2 cellular contexts compared by ENCODE assay signal in genomic region chr1:88851303-88852063, GRCh38.
A peak's percentile ranks its signal among the peaks of the same experiment; 100 is the strongest.
TF ChIP-seq lines count a peak whose summit lies in the region.

No MANE protein-coding gene starts in this region.

TF ChIP-seq in GM12891, 5 proteins besides CTCF, POLR2A, EP300 and RAD21:
- TF ChIP-seq PAX5 (IDR thresholded peaks at IDR 0.05; ENCODE audit: insufficient read depth, low read length, severe bottlenecking) (no peak), POLR2AphosphoS5 (IDR thresholded peaks at IDR 0.05; ENCODE audit: low read depth, low read length) (peak; percentile 67)

TF ChIP-seq in GM12878, 131 proteins besides CTCF, POLR2A, EP300 and RAD21 (continued from another document):
- no peak for TF ChIP-seq PML (IDR thresholded peaks at IDR 0.05; ENCODE audit: low read length)
- no peak for TF ChIP-seq NRF1 (conservative IDR thresholded peaks at IDR 0.05; ENCODE audit: low read depth, low read length)
- TF ChIP-seq ZNF384 (IDR thresholded peaks at IDR 0.05; ENCODE audit: borderline replicate concordance, low read depth, low read length), result no peak
- no peak for TF ChIP-seq SIX5 (IDR thresholded peaks at IDR 0.05; ENCODE audit: low read depth, low read length, severe bottlenecking)
- TF ChIP-seq FOXM1 (IDR thresholded peaks at IDR 0.05; ENCODE audit: low read depth, low read length), result no peak
- no peak for TF ChIP-seq SRF (IDR thresholded peaks at IDR 0.05; ENCODE audit: low read depth in 2 of 2, low read length in 2 of 2)
- no peak for TF ChIP-seq ZZZ3 (IDR thresholded peaks at IDR 0.05; ENCODE audit: control insufficient read depth, insufficient read length, low read depth)
- no peak for TF ChIP-seq POLR2AphosphoS2 (IDR thresholded peaks at IDR 0.05; ENCODE audit: low read depth, low read length)
- no peak for TF ChIP-seq BMI1 (IDR thresholded peaks at IDR 0.05; ENCODE audit: borderline replicate concordance)
- TF ChIP-seq PKNOX1 (IDR thresholded peaks at IDR 0.05), result no peak
- TF ChIP-seq YBX1 (IDR thresholded peaks at IDR 0.05), result no peak
- no peak for TF ChIP-seq CBX5 (IDR thresholded peaks at IDR 0.05; ENCODE audit: low read depth)
- no peak for TF ChIP-seq STAT1 (conservative IDR thresholded peaks at IDR 0.05)
- TF ChIP-seq BRCA1 (IDR thresholded peaks at IDR 0.05; ENCODE audit: low read depth, low read length), result no peak
- TF ChIP-seq RELA (IDR thresholded peaks at IDR 0.05; ENCODE audit: borderline replicate concordance, partially characterized antibody), result no peak
